In genomic region chr6:54291146-54291545, GRCh38 we compare ENCODE assay signal across 10 cellular contexts. TPM values are rescaled to one million over a fixed set of nuclear protein-coding genes. Genes with fewer than 3 reads are reported as not detected.
DNase-seq lines count a peak whose midpoint lies in the region; ATAC-seq and TF ChIP-seq lines count a peak whose summit lies in the region.
"Had no signal": no experiment of that assay in that cellular context is flagged by ENCODE, and none has a peak within 500 bp of the region (broad histone marks: within the 10 kb centered on the region; RNA-seq: fewer than 3 reads in every experiment).

No MANE protein-coding gene starts in this region.

- H3K9ac ChIP-seq in H9 (ENCODE audit: extremely low read depth, insufficient read length, low read length), result no peak overlapping the region

- H3K4me1 Mint-ChIP-seq in H9, result no peaks in the 10 kb centered on the region
- no peaks in the 10 kb centered on the region for H3K4me1 Mint-ChIP-seq in Caco-2 (ENCODE audit: low read depth, unreplicated experiment)

- no peak overlapping the region for H3K23ac ChIP-seq in H9 (ENCODE audit: insufficient read length, low read depth, low read length)

- H3K4me3 ChIP-seq in A673 (ENCODE audit: low read depth, low read length, poor library complexity, severe bottlenecking) (no peak overlapping the region), astrocyte of the spinal cord (ENCODE audit: low read depth, low read length) (no peak overlapping the region), Caco-2 (ENCODE audit: low read depth, low read length) (no peak overlapping the region)

- H2BK120ac ChIP-seq in H9 (ENCODE audit: low read depth, low read length, poor library complexity, severe bottlenecking), result no peak overlapping the region

- H3K79me1 ChIP-seq in H9 (ENCODE audit: insufficient read depth, low read depth, low read length, poor library complexity, severe bottlenecking), result no peaks in the 10 kb centered on the region

- H3K27me3 Mint-ChIP-seq in H9 (ENCODE audit: low read depth) (no peaks in the 10 kb centered on the region), Caco-2 (ENCODE audit: insufficient read depth, unreplicated experiment) (no peaks in the 10 kb centered on the region)

- H2AK5ac ChIP-seq in H9 (ENCODE audit: insufficient read length, low read length), result no peak overlapping the region

- H4K5ac ChIP-seq in H9 (ENCODE audit: insufficient read length, low read depth, low read length), result no peak overlapping the region

- H3K9me3 Mint-ChIP-seq in H9 (peaks cover 0 to 4% of the 10 kb centered on the region in 2 experiments; a peak in 2 of 5 replicates), Caco-2 (ENCODE audit: unreplicated experiment) (no peaks in the 10 kb centered on the region)

- in situ Hi-C loops in astrocyte of the spinal cord (cut with HindIII; ENCODE audit: low sequenced_read_pairs), result no loop called here

- no peak overlapping the region for H2BK12ac ChIP-seq in H9 (ENCODE audit: insufficient read length, low read depth, low read length)

- H3K4me2 ChIP-seq in H9 (ENCODE audit: insufficient read depth, insufficient read length, low read length), result no peak overlapping the region

- H3K36me3 Mint-ChIP-seq in H9 (ENCODE audit: insufficient read depth in 1 of 3, low read depth in 3 of 3) (no peaks in the 10 kb centered on the region), Caco-2 (ENCODE audit: insufficient read depth, unreplicated experiment) (no peaks in the 10 kb centered on the region)

- peaks cover 5% of the 10 kb centered on the region for H3K27me3 ChIP-seq in A673 (replicated peaks; ENCODE audit: insufficient read depth, low read depth, low read length, poor library complexity)
- H3K27me3 ChIP-seq in H9 (ENCODE audit: insufficient read depth, low read length), result no peaks in the 10 kb centered on the region
- H3K27me3 ChIP-seq in Caco-2 (replicated peaks; ENCODE audit: control insufficient read depth, insufficient read depth, low read length), result no peaks in the 10 kb centered on the region

- no peak overlapping the region for H3K14ac ChIP-seq in H9 (ENCODE audit: insufficient read depth, low read length)

- H2BK20ac ChIP-seq in H9 (ENCODE audit: low read depth, low read length, poor library complexity, severe bottlenecking), result no peak overlapping the region

- peak; percentile 78 for DNase-seq in A673 (ENCODE audit: low spot score)
- peak; percentile 84 for DNase-seq in astrocyte of the spinal cord (ENCODE audit: low read depth, low spot score)
- no peak for DNase-seq in activated naive CD4-positive, alpha-beta T cell treated with anti-CD3 and anti-CD28 coated beads, Interleukin-2, amount 50 U/mL, for 16 hours
- DNase-seq in H9, result no peak
- DNase-seq in activated CD4-positive, alpha-beta T cell treated with anti-CD3 and anti-CD28 coated beads for 1 hour, result no peak
- DNase-seq in Caco-2, result no peak
- DNase-seq: DMS79 had no signal

- H3K9me3 ChIP-seq in A673 (ENCODE audit: low read depth, low read length, poor library complexity, severe bottlenecking) (no peaks in the 10 kb centered on the region), H9 (ENCODE audit: control insufficient read depth, low read depth, low read length) (no peaks in the 10 kb centered on the region), Caco-2 (no peaks in the 10 kb centered on the region)

- POLR2A ChIA-PET in A673 (lab: Charles Lee; ENCODE audit: low non-redundant PET), result interaction anchor here (0.6 kb wide), 1 partner anchor 1962 kb away, joined by 3 read pairs; no protein-coding TSS in a partner anchor
- POLR2A ChIA-PET in Caco-2 (lab: Charles Lee), result no interaction called here

- peak; percentile 70 for ATAC-seq in GM19397 (IDR thresholded peaks at IDR 0.05; ENCODE audit: unreplicated experiment)
- peak; percentile 74 for ATAC-seq in HG03342 (IDR thresholded peaks at IDR 0.05; ENCODE audit: unreplicated experiment)

- no peaks in the 10 kb centered on the region for H3K79me2 ChIP-seq in H9 (ENCODE audit: insufficient read depth, low read length)

- intact Hi-C loops in A673 (cut with micrococcal nuclease; ENCODE audit: unreplicated experiment) (loop anchor here (5.0 kb wide), 1 partner anchor 176 kb away; no protein-coding TSS in a partner anchor), Caco-2 (cut with micrococcal nuclease; ENCODE audit: unreplicated experiment) (no loop called here)

- H3K36me3 ChIP-seq in A673 (ENCODE audit: insufficient read depth, low read length, poor library complexity, severe bottlenecking) (no peaks in the 10 kb centered on the region), Caco-2 (ENCODE audit: control insufficient read depth, insufficient read depth, low read length) (no peaks in the 10 kb centered on the region)

- BruUV-seq in A673 (replicated peaks; lab: Mats Ljungman, UMichigan) (no TSS peak), Caco-2 (replicated peaks; lab: Mats Ljungman, UMichigan) (no TSS peak)

- no peak overlapping the region for H3K4ac ChIP-seq in H9 (ENCODE audit: low read depth, low read length)

- no peak overlapping the region for H3T11ph ChIP-seq in H9 (ENCODE audit: low read length)

- H2BK5ac ChIP-seq in H9 (ENCODE audit: insufficient read length, low read length), result no peak overlapping the region

- H3K27ac ChIP-seq in A673 (ENCODE audit: low read depth, low read length, poor library complexity, severe bottlenecking) (no peak overlapping the region), H9 (ENCODE audit: insufficient read length, low read depth, low read length) (no peak overlapping the region)

- H3K18ac ChIP-seq in H9 (ENCODE audit: insufficient read length, low read depth, low read length), result no peak overlapping the region

- CTCF ChIA-PET in A673 (lab: Charles Lee), result no interaction called here
- CTCF ChIA-PET in Caco-2 (lab: Charles Lee), result no interaction called here

- H2AFZ ChIP-seq in H9 (ENCODE audit: low read length), result no peak overlapping the region

- H3K4me1 ChIP-seq in A673 (ENCODE audit: insufficient read depth, low read length, poor library complexity, severe bottlenecking) (peaks cover 12% of the 10 kb centered on the region), H9 (ENCODE audit: insufficient read depth, low read length) (no peaks in the 10 kb centered on the region), Caco-2 (no peaks in the 10 kb centered on the region)

- WGBS in H9 (ENCODE audit: extremely low coverage, insufficient read length, low lambda C conversion rate), result no CpG with 5 or more reads among the region's 2 CpGs

- no peak overlapping the region for H2BK15ac ChIP-seq in H9 (ENCODE audit: low read depth, low read length)

- no peak for TF ChIP-seq CTCF in A673 (conservative IDR thresholded peaks at IDR 0.05; ENCODE audit: low read depth, low read length)
- TF ChIP-seq CTCF in astrocyte of the spinal cord (IDR thresholded peaks at IDR 0.05; ENCODE audit: low read depth, low read length), result no peak
- no peak for TF ChIP-seq CTCF in H9 (conservative IDR thresholded peaks at IDR 0.05)
- TF ChIP-seq CTCF in Caco-2 (IDR thresholded peaks at IDR 0.05; ENCODE audit: insufficient read depth in 1 of 2, low read depth in 1 of 2, low read length in 1 of 2, severe bottlenecking in 1 of 2, unreplicated experiment in 1 of 2), result no peak

- peaks cover 4% of the 10 kb centered on the region for H3K23me2 ChIP-seq in H9 (ENCODE audit: insufficient read length, low read depth, low read length, poor library complexity, severe bottlenecking)

- H3K27ac Mint-ChIP-seq in H9 (no peak overlapping the region), Caco-2 (ENCODE audit: unreplicated experiment) (no peak overlapping the region)

- H4K91ac ChIP-seq in H9 (ENCODE audit: insufficient read length, low read depth, low read length), result no peak overlapping the region

- H3K56ac ChIP-seq in H9 (ENCODE audit: insufficient read length, low read depth, low read length), result no peak overlapping the region

- H3K4me3 Mint-ChIP-seq in H9 (no peak overlapping the region), Caco-2 (ENCODE audit: unreplicated experiment) (no peak overlapping the region)

- H4K20me1 ChIP-seq in H9 (ENCODE audit: control insufficient read depth, insufficient read depth, insufficient read length), result no peaks in the 10 kb centered on the region

- H4K8ac ChIP-seq in H9 (replicated peaks; ENCODE audit: insufficient read length, low read depth, low read length), result no peak overlapping the region

RNA-seq across cellular contexts. Expression of gene TINAG, which starts 17.1 kb away (rescaled TPM):
- total RNA-seq in A673 (2021) (not detected in 2 replicates), H9 (2021) (not detected in 2 replicates), Caco-2 (2022) (not detected in 2 replicates)
- total RNA-seq: T-helper 1 cell treated with Interleukin-12 subunit alpha and Interleukin-12 subunit beta and Interleukin-4 antibody, amounts not matched to agents 30 ng/mL and 1 ng/mL, for 36 hours had no signal

Comparison
In these comparisons a context has a peak if more than half of its experiments do, and no peak if none do; other contexts are left out.
1. DNase-seq: peak in A673 (single experiment) and astrocyte of the spinal cord (single experiment); none in activated naive CD4-positive, alpha-beta T cell treated with anti-CD3 and anti-CD28 coated beads, Interleukin-2, amount 50 U/mL, for 16 hours (single experiment), H9 (single experiment), activated CD4-positive, alpha-beta T cell treated with anti-CD3 and anti-CD28 coated beads for 1 hour (single experiment) and Caco-2 (0 of 2).